16 cellular contexts compared by ENCODE assay signal in genomic region chr5:121292664-121293063, GRCh38.
"Had no signal": no experiment of that assay in that cellular context is flagged by ENCODE, and none has a peak within 500 bp of the region (broad histone marks: within the 10 kb centered on the region; RNA-seq: fewer than 3 reads in every experiment).

No MANE protein-coding gene starts in this region.

- DNase-seq: activated B cell treated with CpG ODN at 0.5 μM for 24 hours; activated CD4-positive, alpha-beta T cell treated with anti-CD3 and anti-CD28 coated beads, Interleukin-2, amount 10 ng/mL, durations not matched to agents 24 days and 14 days; activated naive CD8-positive, alpha-beta T cell treated with anti-CD3 and anti-CD28 coated beads, Interleukin-2, amount 10 ng/mL, durations not matched to agents 7 days and 5 days; anterior cingulate cortex; effector memory CD4-positive, alpha-beta T cell; foreskin melanocyte; kidney glomerular epithelial cell; left ventricle myocardium superior; mucosa of descending colon; naive thymus-derived CD4-positive, alpha-beta T cell; stimulated activated CD4-positive, alpha-beta T cell treated with anti-CD3 and anti-CD28 coated beads, Interleukin-2, amount 100 ng/mL, for 24 hours; stomach; testis; upper lobe of right lung had no signal

- ATAC-seq: left ventricle myocardium superior; mucosa of descending colon; naive thymus-derived CD4-positive, alpha-beta T cell; upper lobe of right lung had no signal

- H3K4me1 ChIP-seq: stomach, testis, upper lobe of right lung had no signal

- H3K9me3 Mint-ChIP-seq: activated CD4-positive, alpha-beta T cell treated with anti-CD3 and anti-CD28 coated beads, Interleukin-2, amount 10 ng/mL, durations not matched to agents 24 days and 14 days had no signal

- H3K4me3 Mint-ChIP-seq: activated B cell treated with CpG ODN at 0.5 μM for 24 hours; activated CD4-positive, alpha-beta T cell treated with anti-CD3 and anti-CD28 coated beads, Interleukin-2, amount 10 ng/mL, durations not matched to agents 24 days and 14 days; activated naive CD8-positive, alpha-beta T cell treated with anti-CD3 and anti-CD28 coated beads, Interleukin-2, amount 10 ng/mL, durations not matched to agents 7 days and 5 days; memory B cell; naive thymus-derived CD4-positive, alpha-beta T cell had no signal

- H3K27ac ChIP-seq: neutrophil, stomach, testis, upper lobe of right lung had no signal

- H3K36me3 Mint-ChIP-seq: activated naive CD8-positive, alpha-beta T cell treated with anti-CD3 and anti-CD28 coated beads, Interleukin-2, amount 10 ng/mL, durations not matched to agents 7 days and 5 days; memory B cell; naive thymus-derived CD4-positive, alpha-beta T cell had no signal

- H3K27me3 Mint-ChIP-seq: activated B cell treated with CpG ODN at 0.5 μM for 24 hours; activated CD4-positive, alpha-beta T cell treated with anti-CD3 and anti-CD28 coated beads, Interleukin-2, amount 10 ng/mL, durations not matched to agents 24 days and 14 days; activated naive CD8-positive, alpha-beta T cell treated with anti-CD3 and anti-CD28 coated beads, Interleukin-2, amount 10 ng/mL, durations not matched to agents 7 days and 5 days; memory B cell; naive thymus-derived CD4-positive, alpha-beta T cell had no signal

- H3K27ac Mint-ChIP-seq: activated B cell treated with CpG ODN at 0.5 μM for 24 hours; activated CD4-positive, alpha-beta T cell treated with anti-CD3 and anti-CD28 coated beads, Interleukin-2, amount 10 ng/mL, durations not matched to agents 24 days and 14 days; activated naive CD8-positive, alpha-beta T cell treated with anti-CD3 and anti-CD28 coated beads, Interleukin-2, amount 10 ng/mL, durations not matched to agents 7 days and 5 days; memory B cell; naive thymus-derived CD4-positive, alpha-beta T cell had no signal

- H3K9me3 ChIP-seq: mucosa of descending colon, neutrophil, stomach, testis, upper lobe of right lung had no signal

- H3K36me3 ChIP-seq: neutrophil, stomach, upper lobe of right lung had no signal

- H3K4me3 ChIP-seq: mucosa of descending colon, stomach, testis, upper lobe of right lung had no signal

- H3K27me3 ChIP-seq: neutrophil, stomach, testis, upper lobe of right lung had no signal

- H3K4me1 Mint-ChIP-seq: activated B cell treated with CpG ODN at 0.5 μM for 24 hours; activated CD4-positive, alpha-beta T cell treated with anti-CD3 and anti-CD28 coated beads, Interleukin-2, amount 10 ng/mL, durations not matched to agents 24 days and 14 days; activated naive CD8-positive, alpha-beta T cell treated with anti-CD3 and anti-CD28 coated beads, Interleukin-2, amount 10 ng/mL, durations not matched to agents 7 days and 5 days; memory B cell; naive thymus-derived CD4-positive, alpha-beta T cell had no signal
